In genomic region chr22:50481045-50481439, GRCh38 we compare ENCODE assay signal across 9 cellular contexts. TPM values are rescaled to one million over a fixed set of nuclear protein-coding genes. Genes with fewer than 3 reads are reported as not detected.
DNase-seq lines count a peak whose midpoint lies in the region; ATAC-seq and TF ChIP-seq lines count a peak whose summit lies in the region.
"Had no signal": no experiment of that assay in that cellular context is flagged by ENCODE, and none has a peak within 500 bp of the region (broad histone marks: within the 10 kb centered on the region; RNA-seq: fewer than 3 reads in every experiment).

No MANE protein-coding gene starts in this region.

- peaks cover 10% of the 10 kb centered on the region for H3K27me3 ChIP-seq in iPS-15b (ENCODE audit: control insufficient read depth, insufficient read depth, low read length)

- peak overlapping the region; percentile 60 for H3K4me3 ChIP-seq in iPS-15b (ENCODE audit: low read depth, low read length)

- peaks cover 4% of the 10 kb centered on the region for H3K4me1 Mint-ChIP-seq in T-helper 2 cell treated with Interferon-gamma antibody and Interleukin-4, amounts not matched to agents 5 μg/mL and 100 μg/mL, for 36 hours (ENCODE audit: low read depth)
- H3K4me1 Mint-ChIP-seq in activated CD8-positive, alpha-beta T cell treated with anti-CD3 and anti-CD28 coated beads for 36 hours (ENCODE audit: low read depth) = peaks cover 3% of the 10 kb centered on the region
- peaks cover 38% of the 10 kb centered on the region for H3K4me1 Mint-ChIP-seq in stimulated activated naive CD8-positive, alpha-beta T cell treated with anti-CD3 and anti-CD28 coated beads, Interleukin-15, amount 100 ng/mL, for 72 hours

- POLR2A ChIA-PET in activated CD8-positive, alpha-beta T cell treated with anti-CD3 and anti-CD28 coated beads for 36 hours (lab: Charles Lee) = interaction anchor here (0.7 kb wide), 1 partner anchor 45 kb away, joined by 3 read pairs; the partner anchor contains the start of gene SCO2

- no peak for TF ChIP-seq CTCF in activated CD8-positive, alpha-beta T cell treated with anti-CD3 and anti-CD28 coated beads for 36 hours (IDR thresholded peaks at IDR 0.05)

- DNase-seq in T-helper 2 cell treated with Interferon-gamma antibody and Interleukin-4, amounts not matched to agents 5 μg/mL and 100 μg/mL, for 36 hours (ENCODE audit: low spot score) = no peak
- DNase-seq in T-helper 2 cell = no peak
- no peak for DNase-seq in activated CD8-positive, alpha-beta T cell treated with anti-CD3 and anti-CD28 coated beads for 36 hours
- no peak for DNase-seq in stimulated activated naive CD8-positive, alpha-beta T cell treated with anti-CD3 and anti-CD28 coated beads, Interleukin-15, amount 100 ng/mL, for 72 hours
- DNase-seq in NCI-H2081 (lab: John Stamatoyannopoulos, UW) = no peak
- DNase-seq in HuH-7 (ENCODE audit: low spot score) = no peak

- no peak for ATAC-seq in activated CD8-positive, alpha-beta T cell treated with anti-CD3 and anti-CD28 coated beads for 36 hours
- no peak for ATAC-seq in stimulated activated naive CD8-positive, alpha-beta T cell treated with anti-CD3 and anti-CD28 coated beads, Interleukin-15, amount 100 ng/mL, for 72 hours
- ATAC-seq in GM19035 (IDR thresholded peaks at IDR 0.05; ENCODE audit: unreplicated experiment) = no peak

- peak overlapping the region; percentile 61 for H3K4me3 Mint-ChIP-seq in T-helper 2 cell treated with Interferon-gamma antibody and Interleukin-4, amounts not matched to agents 5 μg/mL and 100 μg/mL, for 36 hours
- H3K4me3 Mint-ChIP-seq in activated CD8-positive, alpha-beta T cell treated with anti-CD3 and anti-CD28 coated beads for 36 hours = peak overlapping the region; percentile 65
- H3K4me3 Mint-ChIP-seq in stimulated activated naive CD8-positive, alpha-beta T cell treated with anti-CD3 and anti-CD28 coated beads, Interleukin-15, amount 100 ng/mL, for 72 hours = peak overlapping the region; percentile 58 to 75

- no peak overlapping the region for H3K27ac Mint-ChIP-seq in T-helper 2 cell treated with Interferon-gamma antibody and Interleukin-4, amounts not matched to agents 5 μg/mL and 100 μg/mL, for 36 hours
- no peak overlapping the region for H3K27ac Mint-ChIP-seq in activated CD8-positive, alpha-beta T cell treated with anti-CD3 and anti-CD28 coated beads for 36 hours
- H3K27ac Mint-ChIP-seq in stimulated activated naive CD8-positive, alpha-beta T cell treated with anti-CD3 and anti-CD28 coated beads, Interleukin-15, amount 100 ng/mL, for 72 hours = peak overlapping the region in 1 of 2 donors; percentile 74

- peaks cover 12% of the 10 kb centered on the region for H3K27me3 Mint-ChIP-seq in T-helper 2 cell treated with Interferon-gamma antibody and Interleukin-4, amounts not matched to agents 5 μg/mL and 100 μg/mL, for 36 hours (ENCODE audit: low read depth)
- peaks cover 6% of the 10 kb centered on the region for H3K27me3 Mint-ChIP-seq in activated CD8-positive, alpha-beta T cell treated with anti-CD3 and anti-CD28 coated beads for 36 hours
- H3K27me3 Mint-ChIP-seq in stimulated activated naive CD8-positive, alpha-beta T cell treated with anti-CD3 and anti-CD28 coated beads, Interleukin-15, amount 100 ng/mL, for 72 hours = peaks cover 22% of the 10 kb centered on the region

- H3K9me3 Mint-ChIP-seq in T-helper 2 cell treated with Interferon-gamma antibody and Interleukin-4, amounts not matched to agents 5 μg/mL and 100 μg/mL, for 36 hours = no peaks in the 10 kb centered on the region
- H3K9me3 Mint-ChIP-seq in activated CD8-positive, alpha-beta T cell treated with anti-CD3 and anti-CD28 coated beads for 36 hours = no peaks in the 10 kb centered on the region
- no peaks in the 10 kb centered on the region for H3K9me3 Mint-ChIP-seq in stimulated activated naive CD8-positive, alpha-beta T cell treated with anti-CD3 and anti-CD28 coated beads, Interleukin-15, amount 100 ng/mL, for 72 hours

- CTCF ChIA-PET in activated CD8-positive, alpha-beta T cell treated with anti-CD3 and anti-CD28 coated beads for 36 hours (lab: Charles Lee) = interaction anchor here (0.8 to 1.0 kb wide), 2 partner anchors 17 to 18 kb away, joined by 3 to 5 read pairs; no protein-coding TSS in a partner anchor

- no peaks in the 10 kb centered on the region for H3K4me1 ChIP-seq in iPS-15b (ENCODE audit: control insufficient read depth, insufficient read depth, low read length)

- H3K9me3 ChIP-seq in iPS-15b (ENCODE audit: control insufficient read depth, insufficient read depth, low read length) = no peaks in the 10 kb centered on the region

- intact Hi-C loops in activated CD8-positive, alpha-beta T cell treated with anti-CD3 and anti-CD28 coated beads for 36 hours (cut with micrococcal nuclease) = no loop called here

- H3K36me3 Mint-ChIP-seq in T-helper 2 cell treated with Interferon-gamma antibody and Interleukin-4, amounts not matched to agents 5 μg/mL and 100 μg/mL, for 36 hours (ENCODE audit: low read depth) = no peaks in the 10 kb centered on the region
- H3K36me3 Mint-ChIP-seq in activated CD8-positive, alpha-beta T cell treated with anti-CD3 and anti-CD28 coated beads for 36 hours (ENCODE audit: low read depth) = no peaks in the 10 kb centered on the region

- H3K36me3 ChIP-seq in iPS-15b (ENCODE audit: control insufficient read depth, insufficient read depth, low read length) = no peaks in the 10 kb centered on the region

- H3K9ac ChIP-seq in iPS-15b (ENCODE audit: low read depth, low read length) = no peak overlapping the region

RNA-seq across cellular contexts. Expression of gene ADM2, which starts 0.3 kb away (rescaled TPM):
- total RNA-seq in activated CD8-positive, alpha-beta T cell treated with anti-CD3 and anti-CD28 coated beads for 36 hours = 1 to 10 TPM; 5.5 to 6.8 TPM

RNA-seq across cellular contexts. Expression of gene MIOX, which starts 5.6 kb away (rescaled TPM):
- under 1 TPM in 1 of 2 experiments, not detected in 1; 0.29 TPM for total RNA-seq in activated CD8-positive, alpha-beta T cell treated with anti-CD3 and anti-CD28 coated beads for 36 hours
- total RNA-seq: HT1080 had no signal

RNA-seq across cellular contexts. Expression of gene SBF1, which starts 6.2 kb away (rescaled TPM):
- total RNA-seq in activated CD8-positive, alpha-beta T cell treated with anti-CD3 and anti-CD28 coated beads for 36 hours = 100 to 1,000 TPM; 120 TPM

RNA-seq across cellular contexts. Expression of gene LMF2, which starts 26.5 kb away (rescaled TPM):
- total RNA-seq in activated CD8-positive, alpha-beta T cell treated with anti-CD3 and anti-CD28 coated beads for 36 hours = 10 to 100 TPM; 48.0 to 48.8 TPM

RNA-seq across cellular contexts. Expression of gene NCAPH2, which starts 27.0 kb away (rescaled TPM):
- total RNA-seq in activated CD8-positive, alpha-beta T cell treated with anti-CD3 and anti-CD28 coated beads for 36 hours = 100 to 1,000 TPM; 121 to 126 TPM
